In genomic region chr12:27904-28303, GRCh38 we compare ENCODE assay signal across 4 cellular contexts. TPM values are rescaled to one million over a fixed set of nuclear protein-coding genes. Genes with fewer than 3 reads are reported as not detected.
"Had no signal": no experiment of that assay in that cellular context is flagged by ENCODE, and none has a peak within 500 bp of the region (broad histone marks: within the 10 kb centered on the region; RNA-seq: fewer than 3 reads in every experiment).

No MANE protein-coding gene starts in this region.

RNA-seq across cellular contexts. Expression of gene IQSEC3, which starts 38.7 kb away (rescaled TPM):
- total RNA-seq: HepG2, HT-29, HT1080 had no signal
- polyA plus RNA-seq: HepG2, IgD-negative memory B cell had no signal
